9 cellular contexts compared by ENCODE assay signal in the genomic region with DNA sequence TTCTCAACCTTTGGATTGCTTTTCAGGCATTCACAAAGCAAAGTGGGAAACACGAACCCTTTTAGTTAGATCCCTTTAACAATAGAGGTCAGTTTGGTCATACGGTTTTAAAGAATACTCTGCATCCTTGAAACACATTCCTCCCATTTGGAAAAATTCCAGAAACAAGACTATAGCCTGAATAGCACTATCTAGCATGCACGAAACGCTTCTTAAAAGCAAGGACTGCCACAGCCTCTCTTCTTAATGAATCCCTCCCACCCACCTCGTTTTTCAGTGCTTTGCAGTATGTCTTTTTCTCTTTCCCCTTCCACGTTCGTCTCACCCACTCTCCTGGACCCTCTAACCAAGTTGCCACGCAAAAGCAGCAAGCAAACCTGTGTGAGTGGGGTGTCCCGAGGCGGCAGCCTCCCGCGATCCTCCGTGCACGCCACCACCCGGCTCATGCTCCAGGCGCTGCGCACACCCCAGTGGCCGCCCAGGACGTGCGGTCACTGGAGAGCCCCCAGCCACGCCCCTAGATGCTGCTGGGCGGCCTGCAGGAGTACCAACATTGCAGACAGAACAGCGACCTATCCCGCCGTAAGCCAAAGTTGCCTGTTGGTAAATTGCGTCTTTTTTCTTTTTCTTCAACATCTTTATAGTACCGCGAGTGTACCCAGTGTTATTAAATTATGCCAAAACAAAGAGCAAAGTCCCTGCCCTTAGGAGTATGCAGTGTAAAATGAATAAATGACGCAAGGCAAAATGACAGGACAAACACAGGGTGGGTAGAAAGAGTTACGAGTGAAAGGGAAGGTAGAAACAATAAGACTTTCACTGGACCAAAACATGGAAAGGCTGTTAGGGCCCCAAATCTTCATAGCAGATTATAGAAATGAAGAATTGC. TPM values are rescaled to one million over a fixed set of nuclear protein-coding genes. Genes with fewer than 3 reads are reported as not detected.
A peak's percentile ranks its signal among the peaks of the same experiment; 100 is the strongest.
DNase-seq lines count a peak whose midpoint lies in the region; ATAC-seq and TF ChIP-seq lines count a peak whose summit lies in the region.
"Had no signal": no experiment of that assay in that cellular context is flagged by ENCODE, and none has a peak within 500 bp of the region (broad histone marks: within the 10 kb centered on the region; RNA-seq: fewer than 3 reads in every experiment).

A gene with protein sequence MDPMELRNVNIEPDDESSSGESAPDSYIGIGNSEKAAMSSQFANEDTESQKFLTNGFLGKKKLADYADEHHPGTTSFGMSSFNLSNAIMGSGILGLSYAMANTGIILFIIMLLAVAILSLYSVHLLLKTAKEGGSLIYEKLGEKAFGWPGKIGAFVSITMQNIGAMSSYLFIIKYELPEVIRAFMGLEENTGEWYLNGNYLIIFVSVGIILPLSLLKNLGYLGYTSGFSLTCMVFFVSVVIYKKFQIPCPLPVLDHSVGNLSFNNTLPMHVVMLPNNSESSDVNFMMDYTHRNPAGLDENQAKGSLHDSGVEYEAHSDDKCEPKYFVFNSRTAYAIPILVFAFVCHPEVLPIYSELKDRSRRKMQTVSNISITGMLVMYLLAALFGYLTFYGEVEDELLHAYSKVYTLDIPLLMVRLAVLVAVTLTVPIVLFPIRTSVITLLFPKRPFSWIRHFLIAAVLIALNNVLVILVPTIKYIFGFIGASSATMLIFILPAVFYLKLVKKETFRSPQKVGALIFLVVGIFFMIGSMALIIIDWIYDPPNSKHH (minus strand): TSS at position 472 of the 889 bp plus-strand sequence. CDS start 32,926 bp downstream, outside the sequence.

- H3K27me3 ChIP-seq in adrenal gland: peaks cover 4% of the 10 kb centered on the region
- H3K27me3 ChIP-seq in right cardiac atrium (ENCODE audit: control insufficient read depth, insufficient read depth): no peaks in the 10 kb centered on the region

- TF ChIP-seq POLR2A in adrenal gland (IDR thresholded peaks at IDR 0.05): no peak

- H3K4me1 ChIP-seq in adrenal gland (replicated peaks in 1 of 2) (peaks cover 0 to 3% of the 10 kb centered on the region in 2 donors), right cardiac atrium (ENCODE audit: control insufficient read depth, insufficient read depth, low read length) (no peaks in the 10 kb centered on the region)

- no peaks in the 10 kb centered on the region for H3K9me3 ChIP-seq in adrenal gland (replicated peaks in 1 of 3)
- H3K9me3 ChIP-seq in right cardiac atrium (ENCODE audit: control insufficient read depth, low read length): no peaks in the 10 kb centered on the region

- ATAC-seq in right cardiac atrium: peak; percentile 85 to 90

- peak in 2 of 6 experiments; percentile 5 to 17 for TF ChIP-seq CTCF in adrenal gland (IDR thresholded peaks at IDR 0.05)

- no peak within 1 kb of the TSS for H3K27ac ChIP-seq in adrenal gland
- H3K27ac ChIP-seq in right cardiac atrium (ENCODE audit: low read length): no peak within 1 kb of the TSS

- WGBS in adrenal gland, 4 donors: 18 to 30% (median 24%) methylated on average over 27 to 30 of the region's 30 CpGs
- 13% methylated on average over 30 of the region's 30 CpGs for WGBS in right cardiac atrium

- intact Hi-C loops in adrenal gland (cut with DNase I): no loop called here
- intact Hi-C loops in right cardiac atrium (cut with DNase I): no loop called here

- peak; percentile 88 for DNase-seq in GM03348 (ENCODE audit: low spot score)
- DNase-seq in adrenal gland: peak in 6 of 7 donors; percentile 35 to 57 (median 40)
- peak in 2 of 3 donors; percentile 59 to 68 for DNase-seq in right cardiac atrium
- DNase-seq in renal cortical epithelial cell (ENCODE audit: low read depth): peak; percentile 41
- DNase-seq in NCI-H1092 treated with DMSO at 0.1 percent for 48 hours (lab: John Stamatoyannopoulos, UW): no peak
- DNase-seq in activated CD4-positive, CD25-positive, alpha-beta regulatory T cell (lab: John Stamatoyannopoulos, UW): no peak
- DNase-seq in DMS153 (lab: John Stamatoyannopoulos, UW): no peak
- DNase-seq in NCI-H1105 (lab: John Stamatoyannopoulos, UW): no peak
- DNase-seq: T1000 had no signal

- H3K36me3 ChIP-seq in adrenal gland (replicated peaks in 1 of 2): no peaks in the 10 kb centered on the region

- H3K4me3 ChIP-seq in adrenal gland: peak within 1 kb of the TSS in 1 of 4 donors; percentile 5
- peak within 1 kb of the TSS; percentile 25 for H3K4me3 ChIP-seq in right cardiac atrium (ENCODE audit: low read length)

RNA-seq across cellular contexts. Expression of the gene that starts here (rescaled TPM):
- total RNA-seq in adrenal gland (1 to 10 TPM in 2 of 8 donors, under 1 TPM in 6; 0.14 to 2.7 (median 0.67) TPM), right cardiac atrium (1 to 10 TPM in 3 of 4 donors, under 1 TPM in 1; 0.59 to 2.0 (median 1.2) TPM), renal cortical epithelial cell (under 0.01 TPM in 1 of 2 replicates, not detected in the other)
- polyA plus RNA-seq in adrenal gland (under 1 TPM; 0.40 to 0.44 (median 0.40) TPM), right cardiac atrium (1.2 TPM)

Comparison
In these comparisons a context has a peak if more than half of its experiments do, and no peak if none do; other contexts are left out.
1. Peak in DNase-seq in renal cortical epithelial cell; RNA of the gene not detected or under 1 TPM.
2. DNase-seq: peak in GM03348 (single experiment), adrenal gland (6 of 7) and right cardiac atrium (2 of 3); none in NCI-H1092 treated with DMSO at 0.1 percent for 48 hours (single experiment), activated CD4-positive, CD25-positive, alpha-beta regulatory T cell (0 of 4), DMS153 (single experiment) and NCI-H1105 (single experiment).